In genomic region chr3:122094125-122094524, GRCh38 we compare ENCODE assay signal across 17 cellular contexts. TPM values are rescaled to one million over a fixed set of nuclear protein-coding genes. Genes with fewer than 3 reads are reported as not detected.
DNase-seq lines count a peak whose midpoint lies in the region; ATAC-seq and TF ChIP-seq lines count a peak whose summit lies in the region.
"Had no signal": no experiment of that assay in that cellular context is flagged by ENCODE, and none has a peak within 500 bp of the region (broad histone marks: within the 10 kb centered on the region; RNA-seq: fewer than 3 reads in every experiment).

No MANE protein-coding gene starts in this region.

- H3K27ac ChIP-seq in MM.1S (ENCODE audit: low read length), result peak overlapping the region; percentile 50; the same call in 1 of the 2 replicates

- ATAC-seq in GM19035 (IDR thresholded peaks at IDR 0.05; ENCODE audit: unreplicated experiment), result peak; percentile 51
- ATAC-seq in HG02610 (IDR thresholded peaks at IDR 0.05; ENCODE audit: unreplicated experiment), result peak; percentile 40
- no peak for ATAC-seq in GM18873 (IDR thresholded peaks at IDR 0.05; ENCODE audit: low FRiP score, unreplicated experiment)
- ATAC-seq: Panc1 had no signal

- H3K9ac ChIP-seq in MM.1S (ENCODE audit: low read length), result no peak overlapping the region

- H3K27me3 ChIP-seq in MM.1S (replicated peaks; ENCODE audit: insufficient read depth, low read length), result no peaks in the 10 kb centered on the region

- no peaks in the 10 kb centered on the region for H3K79me2 ChIP-seq in MM.1S (ENCODE audit: low read length)

- in situ Hi-C loops in GM13977 (cut with MboI; ENCODE audit: low pct_unique_long_range_greater_than_20kb, low sequenced_read_pairs, unreplicated experiment), result loop anchor here (5.0 to 25.0 kb wide), 3 partner anchors 97 to 549 kb away; partner anchors contain the start of genes POLQ and SLC15A2

- peak; percentile 26 for DNase-seq in GM13977 (ENCODE audit: low spot score)
- DNase-seq in MM.1S, result no peak
- no peak for DNase-seq in HT-29 (ENCODE audit: low spot score)
- DNase-seq in NCI-H1694 treated with DMSO at 0.1 percent for 48 hours (lab: John Stamatoyannopoulos, UW), result no peak
- no peak for DNase-seq in EL
- DNase-seq: amygdala; kidney glomerular epithelial cell; NCI-H2081 treated with DMSO at 0.1 percent for 48 hours; stimulated activated CD4-positive, alpha-beta T cell treated with anti-CD3 and anti-CD28 coated beads, Interleukin-4, amount 100 ng/mL, for 1 hour had no signal

- H3K36me3 ChIP-seq in MM.1S (replicated peaks; ENCODE audit: insufficient read depth, low read length), result no peaks in the 10 kb centered on the region

- H4K20me1 ChIP-seq in MM.1S (ENCODE audit: insufficient read depth, low read length), result no peaks in the 10 kb centered on the region

- peaks cover 33% of the 10 kb centered on the region for H3F3A ChIP-seq in MM.1S (ENCODE audit: insufficient read depth, low read length)

- TF ChIP-seq CTCF in GM13977 (IDR thresholded peaks at IDR 0.05; ENCODE audit: extremely low read depth, insufficient read depth, missing control alignments) (no peak), MM.1S (IDR thresholded peaks at IDR 0.05; ENCODE audit: low read length) (no peak)

- H3K4me1 ChIP-seq in MM.1S (ENCODE audit: low read length), result peaks cover 55% of the 10 kb centered on the region

- 0 out of 2 replicates have a peak overlapping the region, but pooled peaks have one; percentile 13 for H2AFZ ChIP-seq in MM.1S (ENCODE audit: low read length)

- H3K9me3 ChIP-seq in MM.1S (replicated peaks; ENCODE audit: insufficient read depth, low read length), result no peaks in the 10 kb centered on the region

- no peak overlapping the region for H3K4me3 ChIP-seq in MM.1S (ENCODE audit: low read length)

- H3K4me2 ChIP-seq in MM.1S (ENCODE audit: low read depth, low read length), result peak overlapping the region; percentile 49

- no peaks in the 10 kb centered on the region for H3K9me2 ChIP-seq in MM.1S (replicated peaks; ENCODE audit: insufficient read depth, low read length)

RNA-seq across cellular contexts. Expression of gene CD86, which starts 39.0 kb away (rescaled TPM):
- not detected in 2 replicates for total RNA-seq in HT-29 (2014; rRNA removed; shearing (Covaris generic))
- total RNA-seq: dermis microvascular lymphatic vessel endothelial cell, LHCN-M2, myocyte, renal cortical epithelial cell had no signal
